Comparison of ENCODE assay signal across 18 cellular contexts in genomic region chr2:11903085-11903484, GRCh38.
A peak's percentile ranks its signal among the peaks of the same experiment; 100 is the strongest.
DNase-seq lines count a peak whose midpoint lies in the region; ATAC-seq lines count a peak whose summit lies in the region.
"Had no signal": no experiment of that assay in that cellular context is flagged by ENCODE, and none has a peak within 500 bp of the region (broad histone marks: within the 10 kb centered on the region; RNA-seq: fewer than 3 reads in every experiment).

No MANE protein-coding gene starts in this region.

- POLR2A ChIA-PET in naive thymus-derived CD4-positive, alpha-beta T cell (lab: Charles Lee) = interaction anchor here (0.8 kb wide), 1 partner anchor 17 kb away, joined by 4 read pairs; no protein-coding TSS in a partner anchor

- no peaks in the 10 kb centered on the region for H3K9me3 ChIP-seq in naive thymus-derived CD4-positive, alpha-beta T cell (ENCODE audit: control insufficient read depth in 2 of 3, low read length in 3 of 3)

- intact Hi-C loops in naive thymus-derived CD4-positive, alpha-beta T cell (cut with micrococcal nuclease) = no loop called here
- intact Hi-C loops in cardiac septum (cut with DNase I) = no loop called here

- peak; percentile 81 for DNase-seq in CD1c-positive myeloid dendritic cell (ENCODE audit: extremely low spot score)
- DNase-seq in MV-4-11 (lab: John Stamatoyannopoulos, UW) = peak; percentile 92
- peak; percentile 60 for DNase-seq in SKM-1 treated with dmso at 0.1 percent for 144 hours (lab: John Stamatoyannopoulos, UW; ENCODE audit: unreplicated experiment)
- DNase-seq in naive thymus-derived CD4-positive, alpha-beta T cell = no peak
- DNase-seq in activated T-cell treated with anti-CD3 and anti-CD28 coated beads, Interleukin-2, amount 50 U/mL, for 24 hours = no peak
- DNase-seq in stimulated activated CD4-positive, alpha-beta T cell treated with anti-CD3 and anti-CD28 coated beads, Interleukin-15, amount 100 ng/mL, for 24 hours = no peak
- DNase-seq in cerebellum (ENCODE audit: low spot score) = no peak
- DNase-seq in cardiac septum (ENCODE audit: low spot score) = no peak
- DNase-seq: CD4-positive, alpha-beta memory T cell; DND-41; GOT3; NCI-H1105 treated with DMSO at 0.1 percent for 48 hours; NCI-H187 treated with DMSO at 0.1 percent for 48 hours; NCI-H2171; NCI-H510A treated with DMSO at 0.1 percent for 48 hours; PC-9; SW 1271 had no signal

- H3K4me3 Mint-ChIP-seq in naive thymus-derived CD4-positive, alpha-beta T cell = no peak overlapping the region
- no peak overlapping the region for H3K4me3 Mint-ChIP-seq in activated T-cell treated with anti-CD3 and anti-CD28 coated beads, Interleukin-2, amount 50 U/mL, for 24 hours
- H3K4me3 Mint-ChIP-seq: CD4-positive, alpha-beta memory T cell had no signal

- H3K36me3 ChIP-seq in naive thymus-derived CD4-positive, alpha-beta T cell (ENCODE audit: control insufficient read depth in 2 of 3, insufficient read depth in 3 of 3, low read length in 3 of 3) = no peaks in the 10 kb centered on the region

- H3K27me3 ChIP-seq in naive thymus-derived CD4-positive, alpha-beta T cell (ENCODE audit: control insufficient read depth in 2 of 2, insufficient read depth in 2 of 2, low read length in 2 of 2) = no peaks in the 10 kb centered on the region

- no peak overlapping the region for H3K4me3 ChIP-seq in naive thymus-derived CD4-positive, alpha-beta T cell (ENCODE audit: low read length)
- H3K4me3 ChIP-seq: PC-9 had no signal

- H3K36me3 Mint-ChIP-seq in naive thymus-derived CD4-positive, alpha-beta T cell = no peaks in the 10 kb centered on the region
- no peaks in the 10 kb centered on the region for H3K36me3 Mint-ChIP-seq in activated T-cell treated with anti-CD3 and anti-CD28 coated beads, Interleukin-2, amount 50 U/mL, for 24 hours (ENCODE audit: low read depth)
- H3K36me3 Mint-ChIP-seq: CD4-positive, alpha-beta memory T cell had no signal

- peaks cover 0 to 3% (median 0%) of the 10 kb centered on the region in 5 donors for H3K27me3 Mint-ChIP-seq in naive thymus-derived CD4-positive, alpha-beta T cell
- H3K27me3 Mint-ChIP-seq in activated T-cell treated with anti-CD3 and anti-CD28 coated beads, Interleukin-2, amount 50 U/mL, for 24 hours = no peaks in the 10 kb centered on the region
- H3K27me3 Mint-ChIP-seq: CD4-positive, alpha-beta memory T cell had no signal

- peaks cover 0 to 3% (median 0%) of the 10 kb centered on the region in 11 donors for H3K9me3 Mint-ChIP-seq in naive thymus-derived CD4-positive, alpha-beta T cell
- no peaks in the 10 kb centered on the region for H3K9me3 Mint-ChIP-seq in activated T-cell treated with anti-CD3 and anti-CD28 coated beads, Interleukin-2, amount 50 U/mL, for 24 hours
- H3K9me3 Mint-ChIP-seq: CD4-positive, alpha-beta memory T cell had no signal

- ATAC-seq in naive thymus-derived CD4-positive, alpha-beta T cell = peak; percentile 37
- ATAC-seq: Right ventricle myocardium inferior had no signal

- peaks cover 0 to 4% (median 0%) of the 10 kb centered on the region in 7 donors for H3K4me1 Mint-ChIP-seq in naive thymus-derived CD4-positive, alpha-beta T cell
- no peaks in the 10 kb centered on the region for H3K4me1 Mint-ChIP-seq in activated T-cell treated with anti-CD3 and anti-CD28 coated beads, Interleukin-2, amount 50 U/mL, for 24 hours (ENCODE audit: low read depth)
- H3K4me1 Mint-ChIP-seq: CD4-positive, alpha-beta memory T cell had no signal

- CTCF ChIA-PET in naive thymus-derived CD4-positive, alpha-beta T cell (lab: Charles Lee) = no interaction called here

- no peak overlapping the region for H3K27ac ChIP-seq in naive thymus-derived CD4-positive, alpha-beta T cell (ENCODE audit: low read depth, low read length)
- H3K27ac ChIP-seq: PC-9 had no signal

- no peaks in the 10 kb centered on the region for H3K4me1 ChIP-seq in naive thymus-derived CD4-positive, alpha-beta T cell (ENCODE audit: control insufficient read depth in 2 of 2, insufficient read depth in 2 of 2, low read length in 2 of 2)

- H3K27ac Mint-ChIP-seq in naive thymus-derived CD4-positive, alpha-beta T cell = peak overlapping the region in 1 of 9 donors; percentile 35
- no peak overlapping the region for H3K27ac Mint-ChIP-seq in activated T-cell treated with anti-CD3 and anti-CD28 coated beads, Interleukin-2, amount 50 U/mL, for 24 hours
- H3K27ac Mint-ChIP-seq: CD4-positive, alpha-beta memory T cell had no signal

Comparison
In these comparisons a context has a peak if more than half of its experiments do, and no peak if none do; other contexts are left out.
1. DNase-seq: peak in CD1c-positive myeloid dendritic cell (single experiment), MV-4-11 (single experiment) and SKM-1 treated with dmso at 0.1 percent for 144 hours (single experiment); none in naive thymus-derived CD4-positive, alpha-beta T cell (0 of 9), activated T-cell treated with anti-CD3 and anti-CD28 coated beads, Interleukin-2, amount 50 U/mL, for 24 hours (single experiment), stimulated activated CD4-positive, alpha-beta T cell treated with anti-CD3 and anti-CD28 coated beads, Interleukin-15, amount 100 ng/mL, for 24 hours (single experiment), cerebellum (single experiment) and cardiac septum (single experiment).